ENCODE assay signal across 1 cellular context in genomic region chr3:187016639-187017345, GRCh38.
TF ChIP-seq lines count a peak whose summit lies in the region.

No MANE protein-coding gene starts in this region.

TF ChIP-seq in GM12878, 131 proteins besides CTCF, POLR2A, EP300 and RAD21 (continued from another document and continues in another):
- TF ChIP-seq ZNF207 (IDR thresholded peaks at IDR 0.05; ENCODE audit: borderline replicate concordance) (no peak), IRF4 (IDR thresholded peaks at IDR 0.05; ENCODE audit: low read depth, low read length) (0 out of 2 replicates have a peak, but pooled peaks have one; percentile 46), IKZF1 (conservative IDR thresholded peaks at IDR 0.05) (no peak), SREBF2 (IDR thresholded peaks at IDR 0.05; ENCODE audit: low read length) (no peak), RFX5 (IDR thresholded peaks at IDR 0.05; ENCODE audit: low read depth, low read length) (no peak), POLR2AphosphoS2 (IDR thresholded peaks at IDR 0.05; ENCODE audit: low read depth, low read length) (no peak), MEF2A (IDR thresholded peaks at IDR 0.05; ENCODE audit: insufficient read depth, low read depth, low read length) (0 out of 2 replicates have a peak, but pooled peaks have one; percentile 34), PAX8 (IDR thresholded peaks at IDR 0.05) (no peak), RCOR1 (conservative IDR thresholded peaks at IDR 0.05; ENCODE audit: low read depth, low read length) (no peak), SRF (IDR thresholded peaks at IDR 0.05; ENCODE audit: low read depth in 2 of 2, low read length in 2 of 2) (no peak), SKIL (IDR thresholded peaks at IDR 0.05; ENCODE audit: low read depth, poor library complexity, severe bottlenecking) (no peak), ESRRA (IDR thresholded peaks at IDR 0.05; ENCODE audit: low read length) (no peak), STAT1 (conservative IDR thresholded peaks at IDR 0.05) (no peak), RBBP5 (conservative IDR thresholded peaks at IDR 0.05) (no peak), GATAD2B (conservative IDR thresholded peaks at IDR 0.05; ENCODE audit: low read depth) (0 out of 2 replicates have a peak, but pooled peaks have one; percentile 48), E4F1 (IDR thresholded peaks at IDR 0.05; ENCODE audit: borderline replicate concordance, partially characterized antibody) (no peak), NRF1 (conservative IDR thresholded peaks at IDR 0.05; ENCODE audit: low read depth, low read length) (no peak), CBX5 (IDR thresholded peaks at IDR 0.05; ENCODE audit: low read depth) (no peak), HCFC1 (IDR thresholded peaks at IDR 0.05; ENCODE audit: low read length) (no peak), WRNIP1 (IDR thresholded peaks at IDR 0.05; ENCODE audit: borderline replicate concordance, low read depth, low read length) (no peak), RAD51 (IDR thresholded peaks at IDR 0.05) (peak; percentile 57; the same call in 1 of the 2 replicates), ZZZ3 (IDR thresholded peaks at IDR 0.05; ENCODE audit: control insufficient read depth, insufficient read length, low read depth) (no peak), BCLAF1 (IDR thresholded peaks at IDR 0.05) (no peak), YY1 (IDR thresholded peaks at IDR 0.05; ENCODE audit: low read depth, low read length) (no peak), BCL11A (IDR thresholded peaks at IDR 0.05; ENCODE audit: low read depth, low read length) (peak; percentile 62), LARP7 (IDR thresholded peaks at IDR 0.05) (no peak), ZBTB11 (CRISPR knock-in tag; IDR thresholded peaks at IDR 0.05) (no peak), RUNX3 (IDR thresholded peaks at IDR 0.05; ENCODE audit: low read length) (peak; percentile 90), MTA3 (IDR thresholded peaks at IDR 0.05; ENCODE audit: borderline replicate concordance, low read length) (0 out of 2 replicates have a peak, but pooled peaks have one; percentile 11), BRCA1 (IDR thresholded peaks at IDR 0.05; ENCODE audit: low read depth, low read length) (no peak), CBFB (IDR thresholded peaks at IDR 0.05; ENCODE audit: low read depth) (0 out of 2 replicates have a peak, but pooled peaks have one; percentile 45), BHLHE40 (IDR thresholded peaks at IDR 0.05; ENCODE audit: borderline replicate concordance in 1 of 2, low read depth in 2 of 2, low read length in 1 of 2) (peak; percentile 14 to 40; a peak in 2 of 4 replicates), ZNF274 (IDR thresholded peaks at IDR 0.05; ENCODE audit: insufficient read depth, insufficient read length) (no peak), RB1 (IDR thresholded peaks at IDR 0.05; ENCODE audit: borderline replicate concordance) (no peak; the same call in 1 of the 2 replicates), USF2 (IDR thresholded peaks at IDR 0.05; ENCODE audit: borderline replicate concordance, low read depth, low read length) (no peak; the same call in 1 of the 2 replicates), RELA (IDR thresholded peaks at IDR 0.05; ENCODE audit: borderline replicate concordance, partially characterized antibody) (no peak), BMI1 (IDR thresholded peaks at IDR 0.05; ENCODE audit: borderline replicate concordance) (no peak), ZBTB33 (IDR thresholded peaks at IDR 0.05) (no peak)
- TF ChIP-seq, protein P1, sequence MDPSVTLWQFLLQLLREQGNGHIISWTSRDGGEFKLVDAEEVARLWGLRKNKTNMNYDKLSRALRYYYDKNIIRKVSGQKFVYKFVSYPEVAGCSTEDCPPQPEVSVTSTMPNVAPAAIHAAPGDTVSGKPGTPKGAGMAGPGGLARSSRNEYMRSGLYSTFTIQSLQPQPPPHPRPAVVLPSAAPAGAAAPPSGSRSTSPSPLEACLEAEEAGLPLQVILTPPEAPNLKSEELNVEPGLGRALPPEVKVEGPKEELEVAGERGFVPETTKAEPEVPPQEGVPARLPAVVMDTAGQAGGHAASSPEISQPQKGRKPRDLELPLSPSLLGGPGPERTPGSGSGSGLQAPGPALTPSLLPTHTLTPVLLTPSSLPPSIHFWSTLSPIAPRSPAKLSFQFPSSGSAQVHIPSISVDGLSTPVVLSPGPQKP (IDR thresholded peaks at IDR 0.05; ENCODE audit: low read depth, low read length), result no peak
- TF ChIP-seq, protein P2, sequence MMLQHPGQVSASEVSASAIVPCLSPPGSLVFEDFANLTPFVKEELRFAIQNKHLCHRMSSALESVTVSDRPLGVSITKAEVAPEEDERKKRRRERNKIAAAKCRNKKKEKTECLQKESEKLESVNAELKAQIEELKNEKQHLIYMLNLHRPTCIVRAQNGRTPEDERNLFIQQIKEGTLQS (IDR thresholded peaks at IDR 0.05; ENCODE audit: borderline replicate concordance, extremely low read depth, low read depth, low read length), result no peak
- TF ChIP-seq, protein P3, sequence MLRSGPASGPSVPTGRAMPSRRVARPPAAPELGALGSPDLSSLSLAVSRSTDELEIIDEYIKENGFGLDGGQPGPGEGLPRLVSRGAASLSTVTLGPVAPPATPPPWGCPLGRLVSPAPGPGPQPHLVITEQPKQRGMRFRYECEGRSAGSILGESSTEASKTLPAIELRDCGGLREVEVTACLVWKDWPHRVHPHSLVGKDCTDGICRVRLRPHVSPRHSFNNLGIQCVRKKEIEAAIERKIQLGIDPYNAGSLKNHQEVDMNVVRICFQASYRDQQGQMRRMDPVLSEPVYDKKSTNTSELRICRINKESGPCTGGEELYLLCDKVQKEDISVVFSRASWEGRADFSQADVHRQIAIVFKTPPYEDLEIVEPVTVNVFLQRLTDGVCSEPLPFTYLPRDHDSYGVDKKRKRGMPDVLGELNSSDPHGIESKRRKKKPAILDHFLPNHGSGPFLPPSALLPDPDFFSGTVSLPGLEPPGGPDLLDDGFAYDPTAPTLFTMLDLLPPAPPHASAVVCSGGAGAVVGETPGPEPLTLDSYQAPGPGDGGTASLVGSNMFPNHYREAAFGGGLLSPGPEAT (IDR thresholded peaks at IDR 0.05; ENCODE audit: low read depth), result no peak
